Comparison of ENCODE assay signal across 1 cellular context in the genomic region with DNA sequence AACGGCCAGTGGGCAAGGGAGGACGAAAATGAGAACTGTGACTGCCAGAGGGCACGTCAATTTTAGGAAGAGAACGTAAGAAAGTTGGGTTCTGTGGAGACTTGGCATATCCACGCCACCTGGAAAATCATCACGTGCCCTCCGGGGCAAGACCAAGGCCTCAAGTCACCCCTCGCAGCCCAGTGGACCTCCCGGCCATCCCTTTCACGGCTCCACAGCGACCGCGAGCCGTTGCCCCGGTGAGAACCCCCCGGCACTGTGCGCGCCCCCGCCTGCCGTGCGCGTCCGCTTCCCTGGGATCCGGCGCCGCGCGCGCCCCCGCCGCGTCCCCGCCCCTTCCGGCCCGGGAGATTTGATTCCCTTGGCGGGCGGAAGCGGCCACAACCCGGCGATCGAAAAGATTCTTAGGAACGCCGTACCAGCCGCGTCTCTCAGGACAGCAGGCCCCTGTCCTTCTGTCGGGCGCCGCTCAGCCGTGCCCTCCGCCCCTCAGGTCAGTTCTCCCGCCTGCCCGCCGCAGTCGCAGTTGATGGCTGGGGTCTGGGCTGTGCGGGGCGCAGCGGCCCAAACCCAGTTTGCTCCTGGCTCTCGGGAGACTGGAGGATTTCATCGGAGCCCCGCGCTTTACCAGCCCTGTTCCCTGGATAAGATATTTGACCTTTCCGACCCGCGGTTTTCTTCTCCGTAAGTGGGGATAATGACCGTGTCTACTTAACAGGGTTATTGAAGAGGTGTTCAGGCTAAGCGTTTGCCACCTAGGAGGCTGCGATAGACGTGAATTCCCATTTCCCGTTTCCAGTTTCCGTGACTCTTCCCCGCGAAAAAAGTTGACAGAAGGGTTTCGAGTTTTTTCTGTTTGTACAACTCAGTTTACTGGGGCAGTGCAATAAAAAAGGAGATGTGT.
TF ChIP-seq lines count a peak whose summit lies in the region.

A gene (plus strand): TSS at position 381 of the 904 bp plus-strand sequence. CDS start 8,787 bp downstream, outside the sequence.

TF ChIP-seq in HepG2, 621 proteins besides CTCF, POLR2A, EP300 and RAD21 (continued from another document and continues in another):
- TF ChIP-seq, protein P1, sequence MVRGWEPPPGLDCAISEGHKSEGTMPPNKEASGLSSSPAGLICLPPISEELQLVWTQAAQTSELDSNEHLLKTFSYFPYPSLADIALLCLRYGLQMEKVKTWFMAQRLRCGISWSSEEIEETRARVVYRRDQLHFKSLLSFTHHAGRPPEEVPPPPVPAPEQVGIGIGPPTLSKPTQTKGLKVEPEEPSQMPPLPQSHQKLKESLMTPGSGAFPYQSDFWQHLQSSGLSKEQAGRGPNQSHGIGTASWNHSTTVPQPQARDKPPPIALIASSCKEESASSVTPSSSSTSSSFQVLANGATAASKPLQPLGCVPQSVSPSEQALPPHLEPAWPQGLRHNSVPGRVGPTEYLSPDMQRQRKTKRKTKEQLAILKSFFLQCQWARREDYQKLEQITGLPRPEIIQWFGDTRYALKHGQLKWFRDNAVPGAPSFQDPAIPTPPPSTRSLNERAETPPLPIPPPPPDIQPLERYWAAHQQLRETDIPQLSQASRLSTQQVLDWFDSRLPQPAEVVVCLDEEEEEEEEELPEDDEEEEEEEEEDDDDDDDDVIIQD (CRISPR knock-in tag; IDR thresholded peaks at IDR 0.05; ENCODE audit: low read depth) = no peak
- 0 out of 2 replicates have a peak, but pooled peaks have one; percentile 16 for TF ChIP-seq GPN1 (CRISPR knock-in tag; IDR thresholded peaks at IDR 0.05; ENCODE audit: borderline replicate concordance)
- TF ChIP-seq, protein P2, sequence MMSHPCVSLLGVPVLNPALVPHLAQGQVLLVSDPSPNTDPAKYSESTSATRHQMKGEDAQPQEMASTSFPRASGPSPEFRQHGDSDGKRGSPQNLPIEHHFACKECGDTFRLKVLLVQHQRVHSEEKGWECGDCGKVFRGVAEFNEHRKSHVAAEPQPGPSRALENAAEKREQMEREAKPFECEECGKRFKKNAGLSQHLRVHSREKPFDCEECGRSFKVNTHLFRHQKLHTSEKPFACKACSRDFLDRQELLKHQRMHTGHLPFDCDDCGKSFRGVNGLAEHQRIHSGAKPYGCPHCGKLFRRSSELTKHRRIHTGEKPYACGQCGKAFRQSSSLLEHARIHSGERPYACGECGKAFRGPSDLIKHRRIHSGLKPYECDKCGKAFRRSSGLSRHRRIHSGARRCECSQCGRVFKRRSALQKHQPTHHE (CRISPR knock-in tag; IDR thresholded peaks at IDR 0.05; ENCODE audit: borderline replicate concordance) = no peak
- TF ChIP-seq SPEN (CRISPR knock-in tag; IDR thresholded peaks at IDR 0.05; ENCODE audit: low read depth) = peak; percentile 70; the same call in 1 of the 2 replicates
- no peak for TF ChIP-seq NCOA5 (CRISPR knock-in tag; IDR thresholded peaks at IDR 0.05)
- TF ChIP-seq, protein P3, sequence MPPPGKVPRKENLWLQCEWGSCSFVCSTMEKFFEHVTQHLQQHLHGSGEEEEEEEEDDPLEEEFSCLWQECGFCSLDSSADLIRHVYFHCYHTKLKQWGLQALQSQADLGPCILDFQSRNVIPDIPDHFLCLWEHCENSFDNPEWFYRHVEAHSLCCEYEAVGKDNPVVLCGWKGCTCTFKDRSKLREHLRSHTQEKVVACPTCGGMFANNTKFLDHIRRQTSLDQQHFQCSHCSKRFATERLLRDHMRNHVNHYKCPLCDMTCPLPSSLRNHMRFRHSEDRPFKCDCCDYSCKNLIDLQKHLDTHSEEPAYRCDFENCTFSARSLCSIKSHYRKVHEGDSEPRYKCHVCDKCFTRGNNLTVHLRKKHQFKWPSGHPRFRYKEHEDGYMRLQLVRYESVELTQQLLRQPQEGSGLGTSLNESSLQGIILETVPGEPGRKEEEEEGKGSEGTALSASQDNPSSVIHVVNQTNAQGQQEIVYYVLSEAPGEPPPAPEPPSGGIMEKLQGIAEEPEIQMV (CRISPR knock-in tag; IDR thresholded peaks at IDR 0.05; ENCODE audit: low read depth) = peak; percentile 74
- no peak for TF ChIP-seq ZBTB8A (CRISPR knock-in tag; IDR thresholded peaks at IDR 0.05; ENCODE audit: borderline replicate concordance, low read depth)
- TF ChIP-seq ZNF562 (CRISPR knock-in tag; IDR thresholded peaks at IDR 0.05; ENCODE audit: borderline replicate concordance) = no peak
- TF ChIP-seq, protein P4, sequence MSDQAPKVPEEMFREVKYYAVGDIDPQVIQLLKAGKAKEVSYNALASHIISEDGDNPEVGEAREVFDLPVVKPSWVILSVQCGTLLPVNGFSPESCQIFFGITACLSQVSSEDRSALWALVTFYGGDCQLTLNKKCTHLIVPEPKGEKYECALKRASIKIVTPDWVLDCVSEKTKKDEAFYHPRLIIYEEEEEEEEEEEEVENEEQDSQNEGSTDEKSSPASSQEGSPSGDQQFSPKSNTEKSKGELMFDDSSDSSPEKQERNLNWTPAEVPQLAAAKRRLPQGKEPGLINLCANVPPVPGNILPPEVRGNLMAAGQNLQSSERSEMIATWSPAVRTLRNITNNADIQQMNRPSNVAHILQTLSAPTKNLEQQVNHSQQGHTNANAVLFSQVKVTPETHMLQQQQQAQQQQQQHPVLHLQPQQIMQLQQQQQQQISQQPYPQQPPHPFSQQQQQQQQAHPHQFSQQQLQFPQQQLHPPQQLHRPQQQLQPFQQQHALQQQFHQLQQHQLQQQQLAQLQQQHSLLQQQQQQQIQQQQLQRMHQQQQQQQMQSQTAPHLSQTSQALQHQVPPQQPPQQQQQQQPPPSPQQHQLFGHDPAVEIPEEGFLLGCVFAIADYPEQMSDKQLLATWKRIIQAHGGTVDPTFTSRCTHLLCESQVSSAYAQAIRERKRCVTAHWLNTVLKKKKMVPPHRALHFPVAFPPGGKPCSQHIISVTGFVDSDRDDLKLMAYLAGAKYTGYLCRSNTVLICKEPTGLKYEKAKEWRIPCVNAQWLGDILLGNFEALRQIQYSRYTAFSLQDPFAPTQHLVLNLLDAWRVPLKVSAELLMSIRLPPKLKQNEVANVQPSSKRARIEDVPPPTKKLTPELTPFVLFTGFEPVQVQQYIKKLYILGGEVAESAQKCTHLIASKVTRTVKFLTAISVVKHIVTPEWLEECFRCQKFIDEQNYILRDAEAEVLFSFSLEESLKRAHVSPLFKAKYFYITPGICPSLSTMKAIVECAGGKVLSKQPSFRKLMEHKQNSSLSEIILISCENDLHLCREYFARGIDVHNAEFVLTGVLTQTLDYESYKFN (CRISPR knock-in tag; conservative IDR thresholded peaks at IDR 0.05) = no peak; the same call in 1 of the 2 replicates
- no peak for TF ChIP-seq ZBTB7B (CRISPR knock-in tag; IDR thresholded peaks at IDR 0.05)
- TF ChIP-seq, protein P5, sequence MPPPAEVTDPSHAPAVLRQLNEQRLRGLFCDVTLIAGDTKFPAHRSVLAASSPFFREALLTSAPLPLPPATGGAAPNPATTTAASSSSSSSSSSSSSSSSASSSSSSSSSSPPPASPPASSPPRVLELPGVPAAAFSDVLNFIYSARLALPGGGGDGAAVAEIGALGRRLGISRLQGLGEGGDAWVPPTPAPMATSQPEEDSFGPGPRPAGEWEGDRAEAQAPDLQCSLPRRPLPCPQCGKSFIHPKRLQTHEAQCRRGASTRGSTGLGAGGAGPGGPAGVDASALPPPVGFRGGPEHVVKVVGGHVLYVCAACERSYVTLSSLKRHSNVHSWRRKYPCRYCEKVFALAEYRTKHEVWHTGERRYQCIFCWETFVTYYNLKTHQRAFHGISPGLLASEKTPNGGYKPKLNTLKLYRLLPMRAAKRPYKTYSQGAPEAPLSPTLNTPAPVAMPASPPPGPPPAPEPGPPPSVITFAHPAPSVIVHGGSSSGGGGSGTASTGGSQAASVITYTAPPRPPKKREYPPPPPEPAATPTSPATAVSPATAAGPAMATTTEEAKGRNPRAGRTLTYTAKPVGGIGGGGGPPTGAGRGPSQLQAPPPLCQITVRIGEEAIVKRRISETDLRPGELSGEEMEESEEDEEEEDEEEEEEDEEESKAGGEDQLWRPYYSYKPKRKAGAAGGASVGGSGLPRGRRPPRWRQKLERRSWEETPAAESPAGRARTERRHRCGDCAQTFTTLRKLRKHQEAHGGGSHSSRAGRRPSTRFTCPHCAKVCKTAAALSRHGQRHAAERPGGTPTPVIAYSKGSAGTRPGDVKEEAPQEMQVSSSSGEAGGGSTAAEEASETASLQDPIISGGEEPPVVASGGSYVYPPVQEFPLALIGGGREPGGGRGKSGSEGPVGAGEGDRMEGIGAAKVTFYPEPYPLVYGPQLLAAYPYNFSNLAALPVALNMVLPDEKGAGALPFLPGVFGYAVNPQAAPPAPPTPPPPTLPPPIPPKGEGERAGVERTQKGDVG (CRISPR knock-in tag; IDR thresholded peaks at IDR 0.05; ENCODE audit: borderline replicate concordance) = no peak
- TF ChIP-seq, protein P6, sequence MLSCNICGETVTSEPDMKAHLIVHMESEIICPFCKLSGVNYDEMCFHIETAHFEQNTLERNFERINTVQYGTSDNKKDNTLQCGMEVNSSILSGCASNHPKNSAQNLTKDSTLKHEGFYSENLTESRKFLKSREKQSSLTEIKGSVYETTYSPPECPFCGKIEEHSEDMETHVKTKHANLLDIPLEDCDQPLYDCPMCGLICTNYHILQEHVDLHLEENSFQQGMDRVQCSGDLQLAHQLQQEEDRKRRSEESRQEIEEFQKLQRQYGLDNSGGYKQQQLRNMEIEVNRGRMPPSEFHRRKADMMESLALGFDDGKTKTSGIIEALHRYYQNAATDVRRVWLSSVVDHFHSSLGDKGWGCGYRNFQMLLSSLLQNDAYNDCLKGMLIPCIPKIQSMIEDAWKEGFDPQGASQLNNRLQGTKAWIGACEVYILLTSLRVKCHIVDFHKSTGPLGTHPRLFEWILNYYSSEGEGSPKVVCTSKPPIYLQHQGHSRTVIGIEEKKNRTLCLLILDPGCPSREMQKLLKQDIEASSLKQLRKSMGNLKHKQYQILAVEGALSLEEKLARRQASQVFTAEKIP (CRISPR knock-in tag; IDR thresholded peaks at IDR 0.05; ENCODE audit: borderline replicate concordance) = no peak
- TF ChIP-seq ZNF235 (CRISPR knock-in tag; IDR thresholded peaks at IDR 0.05; ENCODE audit: borderline replicate concordance) = peak; percentile 77; the same call in 1 of the 2 replicates
- TF ChIP-seq PAF1 (CRISPR knock-in tag; IDR thresholded peaks at IDR 0.05) = no peak
- no peak for TF ChIP-seq ZFP36L2 (CRISPR knock-in tag; IDR thresholded peaks at IDR 0.05)
- TF ChIP-seq, protein P7, sequence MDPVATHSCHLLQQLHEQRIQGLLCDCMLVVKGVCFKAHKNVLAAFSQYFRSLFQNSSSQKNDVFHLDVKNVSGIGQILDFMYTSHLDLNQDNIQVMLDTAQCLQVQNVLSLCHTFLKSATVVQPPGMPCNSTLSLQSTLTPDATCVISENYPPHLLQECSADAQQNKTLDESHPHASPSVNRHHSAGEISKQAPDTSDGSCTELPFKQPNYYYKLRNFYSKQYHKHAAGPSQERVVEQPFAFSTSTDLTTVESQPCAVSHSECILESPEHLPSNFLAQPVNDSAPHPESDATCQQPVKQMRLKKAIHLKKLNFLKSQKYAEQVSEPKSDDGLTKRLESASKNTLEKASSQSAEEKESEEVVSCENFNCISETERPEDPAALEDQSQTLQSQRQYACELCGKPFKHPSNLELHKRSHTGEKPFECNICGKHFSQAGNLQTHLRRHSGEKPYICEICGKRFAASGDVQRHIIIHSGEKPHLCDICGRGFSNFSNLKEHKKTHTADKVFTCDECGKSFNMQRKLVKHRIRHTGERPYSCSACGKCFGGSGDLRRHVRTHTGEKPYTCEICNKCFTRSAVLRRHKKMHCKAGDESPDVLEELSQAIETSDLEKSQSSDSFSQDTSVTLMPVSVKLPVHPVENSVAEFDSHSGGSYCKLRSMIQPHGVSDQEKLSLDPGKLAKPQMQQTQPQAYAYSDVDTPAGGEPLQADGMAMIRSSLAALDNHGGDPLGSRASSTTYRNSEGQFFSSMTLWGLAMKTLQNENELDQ (CRISPR knock-in tag; IDR thresholded peaks at IDR 0.05; ENCODE audit: borderline replicate concordance) = no peak
- no peak for TF ChIP-seq U2AF1 (optimal IDR thresholded peaks at IDR 0.05; ENCODE audit: low read depth, low read length)
- TF ChIP-seq ZNF468 (CRISPR knock-in tag; IDR thresholded peaks at IDR 0.05) = no peak
- TF ChIP-seq EED (CRISPR knock-in tag; IDR thresholded peaks at IDR 0.05) = peak; percentile 82; the same call in 1 of the 2 replicates
- peak; percentile 94 for TF ChIP-seq ASH2L (IDR thresholded peaks at IDR 0.05; ENCODE audit: insufficient read length, low read depth, low read length)
- TF ChIP-seq KLF11 (CRISPR knock-in tag; IDR thresholded peaks at IDR 0.05) = no peak
- no peak for TF ChIP-seq WIZ (CRISPR knock-in tag; IDR thresholded peaks at IDR 0.05)
- TF ChIP-seq, protein P8, sequence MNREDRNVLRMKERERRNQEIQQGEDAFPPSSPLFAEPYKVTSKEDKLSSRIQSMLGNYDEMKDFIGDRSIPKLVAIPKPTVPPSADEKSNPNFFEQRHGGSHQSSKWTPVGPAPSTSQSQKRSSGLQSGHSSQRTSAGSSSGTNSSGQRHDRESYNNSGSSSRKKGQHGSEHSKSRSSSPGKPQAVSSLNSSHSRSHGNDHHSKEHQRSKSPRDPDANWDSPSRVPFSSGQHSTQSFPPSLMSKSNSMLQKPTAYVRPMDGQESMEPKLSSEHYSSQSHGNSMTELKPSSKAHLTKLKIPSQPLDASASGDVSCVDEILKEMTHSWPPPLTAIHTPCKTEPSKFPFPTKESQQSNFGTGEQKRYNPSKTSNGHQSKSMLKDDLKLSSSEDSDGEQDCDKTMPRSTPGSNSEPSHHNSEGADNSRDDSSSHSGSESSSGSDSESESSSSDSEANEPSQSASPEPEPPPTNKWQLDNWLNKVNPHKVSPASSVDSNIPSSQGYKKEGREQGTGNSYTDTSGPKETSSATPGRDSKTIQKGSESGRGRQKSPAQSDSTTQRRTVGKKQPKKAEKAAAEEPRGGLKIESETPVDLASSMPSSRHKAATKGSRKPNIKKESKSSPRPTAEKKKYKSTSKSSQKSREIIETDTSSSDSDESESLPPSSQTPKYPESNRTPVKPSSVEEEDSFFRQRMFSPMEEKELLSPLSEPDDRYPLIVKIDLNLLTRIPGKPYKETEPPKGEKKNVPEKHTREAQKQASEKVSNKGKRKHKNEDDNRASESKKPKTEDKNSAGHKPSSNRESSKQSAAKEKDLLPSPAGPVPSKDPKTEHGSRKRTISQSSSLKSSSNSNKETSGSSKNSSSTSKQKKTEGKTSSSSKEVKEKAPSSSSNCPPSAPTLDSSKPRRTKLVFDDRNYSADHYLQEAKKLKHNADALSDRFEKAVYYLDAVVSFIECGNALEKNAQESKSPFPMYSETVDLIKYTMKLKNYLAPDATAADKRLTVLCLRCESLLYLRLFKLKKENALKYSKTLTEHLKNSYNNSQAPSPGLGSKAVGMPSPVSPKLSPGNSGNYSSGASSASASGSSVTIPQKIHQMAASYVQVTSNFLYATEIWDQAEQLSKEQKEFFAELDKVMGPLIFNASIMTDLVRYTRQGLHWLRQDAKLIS (CRISPR knock-in tag; IDR thresholded peaks at IDR 0.05) = peak; percentile 26; the same call in 1 of the 2 replicates
- TF ChIP-seq MED8 (CRISPR knock-in tag; IDR thresholded peaks at IDR 0.05; ENCODE audit: insufficient replicate concordance) = no peak
- TF ChIP-seq, protein P9, sequence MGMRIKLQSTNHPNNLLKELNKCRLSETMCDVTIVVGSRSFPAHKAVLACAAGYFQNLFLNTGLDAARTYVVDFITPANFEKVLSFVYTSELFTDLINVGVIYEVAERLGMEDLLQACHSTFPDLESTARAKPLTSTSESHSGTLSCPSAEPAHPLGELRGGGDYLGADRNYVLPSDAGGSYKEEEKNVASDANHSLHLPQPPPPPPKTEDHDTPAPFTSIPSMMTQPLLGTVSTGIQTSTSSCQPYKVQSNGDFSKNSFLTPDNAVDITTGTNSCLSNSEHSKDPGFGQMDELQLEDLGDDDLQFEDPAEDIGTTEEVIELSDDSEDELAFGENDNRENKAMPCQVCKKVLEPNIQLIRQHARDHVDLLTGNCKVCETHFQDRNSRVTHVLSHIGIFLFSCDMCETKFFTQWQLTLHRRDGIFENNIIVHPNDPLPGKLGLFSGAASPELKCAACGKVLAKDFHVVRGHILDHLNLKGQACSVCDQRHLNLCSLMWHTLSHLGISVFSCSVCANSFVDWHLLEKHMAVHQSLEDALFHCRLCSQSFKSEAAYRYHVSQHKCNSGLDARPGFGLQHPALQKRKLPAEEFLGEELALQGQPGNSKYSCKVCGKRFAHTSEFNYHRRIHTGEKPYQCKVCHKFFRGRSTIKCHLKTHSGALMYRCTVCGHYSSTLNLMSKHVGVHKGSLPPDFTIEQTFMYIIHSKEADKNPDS (CRISPR knock-in tag; IDR thresholded peaks at IDR 0.05) = no peak
